In the genomic region with DNA sequence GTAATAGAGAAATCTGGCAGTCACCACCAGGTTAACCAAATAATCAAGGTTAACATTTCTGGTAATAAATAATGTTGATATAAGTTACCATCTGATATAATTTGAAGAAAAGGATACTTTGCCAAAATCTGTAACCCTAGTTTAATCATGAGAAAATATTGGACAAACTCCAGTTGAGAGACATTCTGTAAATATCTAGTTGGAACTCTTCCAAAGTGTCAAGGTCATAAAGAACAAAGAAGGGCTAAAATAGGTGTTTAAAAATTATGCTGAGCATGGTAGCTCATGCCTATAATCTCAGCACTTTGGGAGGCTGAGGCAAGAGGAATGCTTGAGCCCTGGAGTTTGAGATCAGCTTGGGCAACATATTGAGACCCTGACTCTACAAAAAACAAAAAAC, we compare ENCODE assay signal across 18 cellular contexts.
DNase-seq lines count a peak whose midpoint lies in the region.
"Had no signal": no experiment of that assay in that cellular context is flagged by ENCODE, and none has a peak within 500 bp of the region (broad histone marks: within the 10 kb centered on the region; RNA-seq: fewer than 3 reads in every experiment).

No MANE protein-coding gene starts in this region.

- no peaks in the 10 kb centered on the region for H3K36me3 ChIP-seq in iPS-18a (ENCODE audit: control insufficient read depth, low read depth, low read length)
- H3K36me3 ChIP-seq: BLaER1 treated with 17β-estradiol and CSF1 and Interleukin-3, amounts not matched to agents 10 nM and 100 nM had no signal

- no peak overlapping the region for H3K9ac ChIP-seq in iPS-18a (ENCODE audit: low read length)
- H3K9ac ChIP-seq: BLaER1 treated with 17β-estradiol and CSF1 and Interleukin-3, amounts not matched to agents 10 nM and 100 nM had no signal

- H3K4me1 Mint-ChIP-seq in activated CD4-positive, alpha-beta T cell treated with anti-CD3 and anti-CD28 coated beads, Interleukin-2, amount 10 ng/mL, durations not matched to agents 24 days and 14 days, result no peaks in the 10 kb centered on the region
- H3K4me1 Mint-ChIP-seq: B cell; CD8-positive, alpha-beta memory T cell; IgD-negative memory B cell had no signal

- no peak overlapping the region for H3K27ac Mint-ChIP-seq in activated CD4-positive, alpha-beta T cell treated with anti-CD3 and anti-CD28 coated beads, Interleukin-2, amount 10 ng/mL, durations not matched to agents 24 days and 14 days
- H3K27ac Mint-ChIP-seq: B cell; CD8-positive, alpha-beta memory T cell; IgD-negative memory B cell had no signal

- H3K27me3 Mint-ChIP-seq in activated CD4-positive, alpha-beta T cell treated with anti-CD3 and anti-CD28 coated beads, Interleukin-2, amount 10 ng/mL, durations not matched to agents 24 days and 14 days, result no peaks in the 10 kb centered on the region
- H3K27me3 Mint-ChIP-seq: B cell; CD8-positive, alpha-beta memory T cell; IgD-negative memory B cell had no signal

- H3K4me3 Mint-ChIP-seq in activated CD4-positive, alpha-beta T cell treated with anti-CD3 and anti-CD28 coated beads, Interleukin-2, amount 10 ng/mL, durations not matched to agents 24 days and 14 days, result no peak overlapping the region
- H3K4me3 Mint-ChIP-seq: B cell; CD8-positive, alpha-beta memory T cell; IgD-negative memory B cell had no signal

- no peaks in the 10 kb centered on the region for H3K27me3 ChIP-seq in iPS-18a (ENCODE audit: control insufficient read depth, insufficient read depth, low read length)
- H3K27me3 ChIP-seq: BLaER1 treated with 17β-estradiol and CSF1 and Interleukin-3, amounts not matched to agents 10 nM and 100 nM had no signal

- H3K4me1 ChIP-seq in iPS-18a (ENCODE audit: control insufficient read depth, low read depth, low read length), result peaks cover 39% of the 10 kb centered on the region
- H3K4me1 ChIP-seq: BLaER1 treated with 17β-estradiol and CSF1 and Interleukin-3, amounts not matched to agents 10 nM and 100 nM had no signal

- peak; percentile 29 for DNase-seq in NCI-H748 (lab: John Stamatoyannopoulos, UW; ENCODE audit: unreplicated experiment)
- no peak for DNase-seq in NCI-H748 treated with DMSO at 0.1 percent for 48 hours (lab: John Stamatoyannopoulos, UW)
- DNase-seq in NCI-H1105 treated with DMSO at 0.1 percent for 48 hours (lab: John Stamatoyannopoulos, UW), result peak; percentile 65
- peak; percentile 60 for DNase-seq in NCI-H446 treated with DMSO at 0.1 percent for 48 hours (lab: John Stamatoyannopoulos, UW)
- DNase-seq in activated CD4-positive, alpha-beta T cell treated with anti-CD3 and anti-CD28 coated beads, Interleukin-2, amount 10 ng/mL, durations not matched to agents 24 days and 14 days, result no peak
- no peak for DNase-seq in NCI-H1694 (lab: John Stamatoyannopoulos, UW)
- DNase-seq in activated T-cell treated with anti-CD3 and anti-CD28 coated beads, Interleukin-2, amount 50 U/mL, for 1 hour, result no peak
- DNase-seq: 8988T; CD8-positive, alpha-beta memory T cell; COR-L47; DMS 273 treated with DMSO at 0.1 percent for 48 hours; DMS53; DND-41; EL had no signal

- H3K9me3 Mint-ChIP-seq in activated CD4-positive, alpha-beta T cell treated with anti-CD3 and anti-CD28 coated beads, Interleukin-2, amount 10 ng/mL, durations not matched to agents 24 days and 14 days, result no peaks in the 10 kb centered on the region

- no peak overlapping the region for H3K4me3 ChIP-seq in iPS-18a (ENCODE audit: low read length)
- H3K4me3 ChIP-seq: BLaER1 treated with 17β-estradiol and CSF1 and Interleukin-3, amounts not matched to agents 10 nM and 100 nM had no signal

- no peaks in the 10 kb centered on the region for H3K36me3 Mint-ChIP-seq in activated CD4-positive, alpha-beta T cell treated with anti-CD3 and anti-CD28 coated beads, Interleukin-2, amount 10 ng/mL, durations not matched to agents 24 days and 14 days (ENCODE audit: low read depth)
- H3K36me3 Mint-ChIP-seq: CD8-positive, alpha-beta memory T cell; IgD-negative memory B cell had no signal

- H3K9me3 ChIP-seq in iPS-18a (ENCODE audit: control insufficient read depth, low read depth, low read length), result no peaks in the 10 kb centered on the region
- H3K9me3 ChIP-seq: BLaER1 treated with 17β-estradiol and CSF1 and Interleukin-3, amounts not matched to agents 10 nM and 100 nM had no signal

- intact Hi-C loops in activated CD4-positive, alpha-beta T cell treated with anti-CD3 and anti-CD28 coated beads, Interleukin-2, amount 10 ng/mL, durations not matched to agents 24 days and 14 days (cut with micrococcal nuclease), result no loop called here

- H3K27ac ChIP-seq in iPS-18a (ENCODE audit: low read length), result peak overlapping the region; percentile 80
- H3K27ac ChIP-seq: BLaER1 treated with 17β-estradiol and CSF1 and Interleukin-3, amounts not matched to agents 10 nM and 100 nM had no signal

Comparison
In these comparisons a context has a peak if more than half of its experiments do, and no peak if none do; other contexts are left out.
1. DNase-seq: peak in NCI-H748 (single experiment), NCI-H1105 treated with DMSO at 0.1 percent for 48 hours (single experiment) and NCI-H446 treated with DMSO at 0.1 percent for 48 hours (single experiment); none in NCI-H748 treated with DMSO at 0.1 percent for 48 hours (single experiment), activated CD4-positive, alpha-beta T cell treated with anti-CD3 and anti-CD28 coated beads, Interleukin-2, amount 10 ng/mL, durations not matched to agents 24 days and 14 days (single experiment), NCI-H1694 (single experiment) and activated T-cell treated with anti-CD3 and anti-CD28 coated beads, Interleukin-2, amount 50 U/mL, for 1 hour (single experiment).